In the genomic region with DNA sequence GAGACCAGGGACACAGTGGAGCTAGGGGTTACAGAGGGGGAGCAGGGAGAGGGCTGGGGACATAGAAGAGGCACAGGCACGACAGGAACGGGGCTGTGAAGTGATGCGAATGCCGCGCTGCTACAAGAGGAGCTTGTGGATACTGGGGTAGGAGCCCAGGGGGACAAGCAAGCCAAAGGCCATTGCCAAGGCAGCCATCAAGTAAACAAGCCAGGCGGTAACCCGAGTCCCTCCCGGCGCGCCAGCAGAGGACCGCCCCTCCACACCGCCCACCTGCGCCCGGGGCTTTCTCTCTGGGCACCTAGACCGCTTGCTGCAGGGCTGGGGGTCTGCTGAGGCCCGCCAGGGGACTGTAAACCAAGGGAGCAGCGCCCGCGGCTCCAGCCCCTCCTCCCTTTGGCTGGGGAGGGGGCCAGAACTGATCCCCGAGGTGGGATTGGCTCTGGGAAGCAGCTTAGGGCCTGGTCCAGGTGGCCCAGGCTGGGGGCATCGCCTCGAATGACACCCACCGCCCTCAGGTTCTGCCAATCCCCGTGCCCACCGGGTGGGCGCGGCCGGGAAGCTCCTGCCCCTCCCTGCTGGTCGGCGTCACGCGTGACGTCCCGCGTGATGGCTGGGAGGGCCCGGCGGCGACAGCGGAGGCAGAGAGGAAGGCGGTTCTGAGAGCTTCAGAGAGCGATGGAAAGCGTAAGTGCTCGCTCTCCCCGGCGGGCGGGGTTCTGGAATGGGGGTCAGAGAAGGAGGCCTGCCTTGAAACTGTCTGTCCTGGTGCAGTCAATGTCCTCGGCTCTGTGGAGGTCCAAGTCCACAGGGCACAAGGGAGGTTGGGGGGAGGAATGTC, we compare ENCODE assay signal across 1 cellular context.
TF ChIP-seq lines count a peak whose summit lies in the region.

No MANE protein-coding gene starts in this region.

TF ChIP-seq in HepG2, 621 proteins besides CTCF, POLR2A, EP300 and RAD21 (continued from another document and continues in another):
- TF ChIP-seq GMEB2 (CRISPR knock-in tag; IDR thresholded peaks at IDR 0.05; ENCODE audit: low read depth), result no peak
- TF ChIP-seq DBP (CRISPR knock-in tag; IDR thresholded peaks at IDR 0.05; ENCODE audit: not compliant biosample characterization), result no peak
- TF ChIP-seq SOX5 (CRISPR knock-in tag; IDR thresholded peaks at IDR 0.05; ENCODE audit: borderline replicate concordance), result no peak
- peak; percentile 33; the same call in 1 of the 2 replicates for TF ChIP-seq POLR2G (IDR thresholded peaks at IDR 0.05; ENCODE audit: low read depth, low read length)
- no peak for TF ChIP-seq RNF219 (CRISPR knock-in tag; IDR thresholded peaks at IDR 0.05)
- TF ChIP-seq NCOA5 (CRISPR knock-in tag; IDR thresholded peaks at IDR 0.05), result no peak
- TF ChIP-seq PAX8 (CRISPR knock-in tag; IDR thresholded peaks at IDR 0.05; ENCODE audit: borderline replicate concordance), result peak; percentile 8; the same call in 1 of the 2 replicates
- TF ChIP-seq HIC2 (CRISPR knock-in tag; IDR thresholded peaks at IDR 0.05; ENCODE audit: low read depth), result peak; percentile 75; the same call in 1 of the 2 replicates
- no peak for TF ChIP-seq ETV5 (CRISPR knock-in tag; IDR thresholded peaks at IDR 0.05; ENCODE audit: borderline replicate concordance)
- no peak for TF ChIP-seq ZIK1 (CRISPR knock-in tag; IDR thresholded peaks at IDR 0.05; ENCODE audit: borderline replicate concordance, low read depth)
- TF ChIP-seq HMGXB3 (CRISPR knock-in tag; IDR thresholded peaks at IDR 0.05; ENCODE audit: borderline replicate concordance), result no peak
- TF ChIP-seq ZNF292 (CRISPR knock-in tag; IDR thresholded peaks at IDR 0.05; ENCODE audit: borderline replicate concordance, low read depth), result no peak
- no peak for TF ChIP-seq ZNF256 (CRISPR knock-in tag; conservative IDR thresholded peaks at IDR 0.05)
- TF ChIP-seq, protein P1, sequence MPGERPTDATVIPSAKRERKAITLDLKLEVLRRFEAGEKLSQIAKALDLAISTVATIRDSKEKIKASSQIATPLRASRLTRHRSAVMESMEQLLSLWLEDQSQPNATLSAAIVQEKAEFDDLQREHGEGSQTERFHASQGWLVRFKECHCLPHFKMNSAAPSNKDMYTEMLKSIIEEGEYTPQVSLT (CRISPR knock-in tag; IDR thresholded peaks at IDR 0.05; ENCODE audit: borderline replicate concordance, low read depth), result no peak
- no peak for TF ChIP-seq ASH2L (IDR thresholded peaks at IDR 0.05; ENCODE audit: insufficient read length, low read depth, low read length)
- TF ChIP-seq CREM (IDR thresholded peaks at IDR 0.05), result peak; percentile 34; the same call in 1 of the 2 replicates
- no peak for TF ChIP-seq CREM (CRISPR knock-in tag; IDR thresholded peaks at IDR 0.05)
- TF ChIP-seq ZBTB7A (CRISPR knock-in tag; IDR thresholded peaks at IDR 0.05), result no peak
- peak; percentile 22; the same call in 1 of the 2 replicates for TF ChIP-seq NR2F6 (IDR thresholded peaks at IDR 0.05)
- peak; percentile 53; the same call in 1 of the 2 replicates for TF ChIP-seq NR2F6 (CRISPR knock-in tag; IDR thresholded peaks at IDR 0.05)
- TF ChIP-seq TARDBP (CRISPR knock-in tag; IDR thresholded peaks at IDR 0.05), result peak; percentile 8; the same call in 1 of the 2 replicates
- TF ChIP-seq, protein P2, sequence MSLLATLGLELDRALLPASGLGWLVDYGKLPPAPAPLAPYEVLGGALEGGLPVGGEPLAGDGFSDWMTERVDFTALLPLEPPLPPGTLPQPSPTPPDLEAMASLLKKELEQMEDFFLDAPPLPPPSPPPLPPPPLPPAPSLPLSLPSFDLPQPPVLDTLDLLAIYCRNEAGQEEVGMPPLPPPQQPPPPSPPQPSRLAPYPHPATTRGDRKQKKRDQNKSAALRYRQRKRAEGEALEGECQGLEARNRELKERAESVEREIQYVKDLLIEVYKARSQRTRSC (CRISPR knock-in tag; IDR thresholded peaks at IDR 0.05; ENCODE audit: low read depth), result no peak
- TF ChIP-seq IRF9 (CRISPR knock-in tag; IDR thresholded peaks at IDR 0.05; ENCODE audit: borderline replicate concordance), result no peak
- TF ChIP-seq PCBP1 (IDR thresholded peaks at IDR 0.05; ENCODE audit: borderline replicate concordance, low read depth, low read length), result 0 out of 2 replicates have a peak, but pooled peaks have one; percentile 38
- peak; percentile 30; the same call in 1 of the 2 replicates for TF ChIP-seq GABPB1 (CRISPR knock-in tag; IDR thresholded peaks at IDR 0.05)
- no peak for TF ChIP-seq NONO (IDR thresholded peaks at IDR 0.05)
- 0 out of 2 replicates have a peak, but pooled peaks have one; percentile 0 for TF ChIP-seq NONO (CRISPR knock-in tag; conservative IDR thresholded peaks at IDR 0.05)
- no peak for TF ChIP-seq TCF12 (IDR thresholded peaks at IDR 0.05)
- no peak for TF ChIP-seq TCF12 (CRISPR knock-in tag; IDR thresholded peaks at IDR 0.05)
- 0 out of 2 replicates have a peak, but pooled peaks have one; percentile 57 for TF ChIP-seq ZNF274 (CRISPR knock-in tag; IDR thresholded peaks at IDR 0.05)
- TF ChIP-seq RFX5 (IDR thresholded peaks at IDR 0.05; ENCODE audit: low read depth, low read length), result no peak
- no peak for TF ChIP-seq ZNF136 (CRISPR knock-in tag; IDR thresholded peaks at IDR 0.05; ENCODE audit: low read depth)
- TF ChIP-seq, protein P3, sequence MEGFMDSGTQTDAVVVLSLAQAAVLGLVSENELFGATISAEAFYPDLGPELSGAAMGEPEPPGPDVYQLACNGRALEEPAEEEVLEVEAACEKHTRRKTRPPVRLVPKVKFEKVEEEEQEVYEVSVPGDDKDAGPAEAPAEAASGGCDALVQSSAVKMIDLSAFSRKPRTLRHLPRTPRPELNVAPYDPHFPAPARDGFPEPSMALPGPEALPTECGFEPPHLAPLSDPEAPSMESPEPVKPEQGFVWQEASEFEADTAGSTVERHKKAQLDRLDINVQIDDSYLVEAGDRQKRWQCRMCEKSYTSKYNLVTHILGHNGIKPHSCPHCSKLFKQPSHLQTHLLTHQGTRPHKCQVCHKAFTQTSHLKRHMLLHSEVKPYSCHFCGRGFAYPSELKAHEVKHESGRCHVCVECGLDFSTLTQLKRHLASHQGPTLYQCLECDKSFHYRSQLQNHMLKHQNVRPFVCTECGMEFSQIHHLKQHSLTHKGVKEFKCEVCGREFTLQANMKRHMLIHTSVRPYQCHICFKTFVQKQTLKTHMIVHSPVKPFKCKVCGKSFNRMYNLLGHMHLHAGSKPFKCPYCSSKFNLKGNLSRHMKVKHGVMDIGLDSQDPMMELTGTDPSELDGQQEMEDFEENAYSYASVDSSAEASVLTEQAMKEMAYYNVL (CRISPR knock-in tag; IDR thresholded peaks at IDR 0.05; ENCODE audit: borderline replicate concordance), result no peak
- no peak for TF ChIP-seq ZNF773 (CRISPR knock-in tag; IDR thresholded peaks at IDR 0.05; ENCODE audit: borderline replicate concordance)
- no peak for TF ChIP-seq STAT5B (CRISPR knock-in tag; IDR thresholded peaks at IDR 0.05)
- no peak for TF ChIP-seq ZSCAN20 (CRISPR knock-in tag; IDR thresholded peaks at IDR 0.05; ENCODE audit: borderline replicate concordance)
- TF ChIP-seq DNMT3B (CRISPR knock-in tag; conservative IDR thresholded peaks at IDR 0.05), result no peak
- TF ChIP-seq ZNF567 (CRISPR knock-in tag; IDR thresholded peaks at IDR 0.05; ENCODE audit: borderline replicate concordance), result no peak
- TF ChIP-seq, protein P4, sequence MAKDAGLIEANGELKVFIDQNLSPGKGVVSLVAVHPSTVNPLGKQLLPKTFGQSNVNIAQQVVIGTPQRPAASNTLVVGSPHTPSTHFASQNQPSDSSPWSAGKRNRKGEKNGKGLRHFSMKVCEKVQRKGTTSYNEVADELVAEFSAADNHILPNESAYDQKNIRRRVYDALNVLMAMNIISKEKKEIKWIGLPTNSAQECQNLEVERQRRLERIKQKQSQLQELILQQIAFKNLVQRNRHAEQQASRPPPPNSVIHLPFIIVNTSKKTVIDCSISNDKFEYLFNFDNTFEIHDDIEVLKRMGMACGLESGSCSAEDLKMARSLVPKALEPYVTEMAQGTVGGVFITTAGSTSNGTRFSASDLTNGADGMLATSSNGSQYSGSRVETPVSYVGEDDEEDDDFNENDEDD (CRISPR knock-in tag; IDR thresholded peaks at IDR 0.05; ENCODE audit: borderline replicate concordance), result 0 out of 2 replicates have a peak, but pooled peaks have one; percentile 14
- TF ChIP-seq, protein P5, sequence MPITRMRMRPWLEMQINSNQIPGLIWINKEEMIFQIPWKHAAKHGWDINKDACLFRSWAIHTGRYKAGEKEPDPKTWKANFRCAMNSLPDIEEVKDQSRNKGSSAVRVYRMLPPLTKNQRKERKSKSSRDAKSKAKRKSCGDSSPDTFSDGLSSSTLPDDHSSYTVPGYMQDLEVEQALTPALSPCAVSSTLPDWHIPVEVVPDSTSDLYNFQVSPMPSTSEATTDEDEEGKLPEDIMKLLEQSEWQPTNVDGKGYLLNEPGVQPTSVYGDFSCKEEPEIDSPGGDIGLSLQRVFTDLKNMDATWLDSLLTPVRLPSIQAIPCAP (CRISPR knock-in tag; IDR thresholded peaks at IDR 0.05; ENCODE audit: low read depth), result no peak
